Comparison of ENCODE assay signal across 8 cellular contexts in the genomic region with DNA sequence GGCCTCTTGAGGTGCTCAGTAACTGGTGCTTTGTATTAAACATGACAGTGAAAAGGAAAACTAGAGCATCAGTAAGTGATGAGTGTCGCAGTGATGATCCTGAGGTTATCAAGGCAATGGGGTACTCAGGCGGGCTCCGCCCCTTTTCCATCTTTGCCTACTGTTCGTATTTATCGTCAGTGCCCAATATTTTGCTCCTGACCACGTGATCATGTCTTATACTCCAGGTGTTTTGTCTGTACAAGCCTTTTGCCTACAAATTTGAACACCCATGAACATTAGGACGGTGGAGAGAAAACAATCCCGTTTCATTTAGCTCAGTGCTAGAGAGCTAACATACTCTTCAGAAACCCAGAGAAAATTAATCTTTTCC. TPM values are rescaled to one million over a fixed set of nuclear protein-coding genes. Genes with fewer than 3 reads are reported as not detected.
DNase-seq lines count a peak whose midpoint lies in the region; ATAC-seq and TF ChIP-seq lines count a peak whose summit lies in the region.
"Not testable (repeated sequence)": the region's sequence is repeated elsewhere in the genome, so short reads cannot be mapped to it uniquely, and the experiment has no call there.

No MANE protein-coding gene starts in this region.

- in situ Hi-C loops in IMR-90 (cut with MboI; ENCODE audit: low sequenced_read_pairs) = not testable (repeated sequence)

- not testable (repeated sequence) for DNase-seq in IMR-90; activated CD4-positive, alpha-beta memory T cell treated with anti-CD3 and anti-CD28 coated beads for 36 hours; neuronal stem cell (ENCODE audit: low spot score); tibial nerve (ENCODE audit: low spot score in 2 of 2)
- DNase-seq in NCI-H526 treated with DMSO at 0.1 percent for 48 hours (lab: John Stamatoyannopoulos, UW) (peak; percentile 48), dermis blood vessel endothelial cell (peak; percentile 13)

- peaks cover 25% of the 10 kb centered on the region for H3K36me3 ChIP-seq in DOHH2 (ENCODE audit: control insufficient read depth, low read length)
- not testable (repeated sequence) for H3K36me3 ChIP-seq in IMR-90 (ENCODE audit: control insufficient read depth, insufficient read depth, low read length); iPS-18a (ENCODE audit: control insufficient read depth, low read depth, low read length); tibial nerve
- peaks cover 2 to 35% of the 10 kb centered on the region in 2 donors for H3K36me3 ChIP-seq in neuronal stem cell (replicated peaks in 1 of 2; ENCODE audit: control insufficient read depth in 2 of 2, insufficient read depth in 2 of 2, low read length in 2 of 2)

- H4K20me1 ChIP-seq in DOHH2 (ENCODE audit: control insufficient read depth, insufficient read depth, low read depth, low read length); IMR-90 (ENCODE audit: insufficient read depth, low read length): not testable (repeated sequence)

- H3K23ac ChIP-seq in IMR-90 (ENCODE audit: low read depth, low read length); neuronal stem cell (ENCODE audit: low read depth, low read length, poor library complexity): not testable (repeated sequence)

- H3K27me3 ChIP-seq in DOHH2 (ENCODE audit: control insufficient read depth, low read length); IMR-90 (ENCODE audit: control insufficient read depth, insufficient read depth, low read length); iPS-18a (ENCODE audit: control insufficient read depth, insufficient read depth, low read length); neuronal stem cell (ENCODE audit: control insufficient read depth in 3 of 3, insufficient read depth in 3 of 3, low read depth in 1 of 3, low read length in 3 of 3); tibial nerve: not testable (repeated sequence)

- CTCF ChIA-PET in IMR-90 (lab: Yijun Ruan, JAX); activated CD4-positive, alpha-beta memory T cell treated with anti-CD3 and anti-CD28 coated beads for 36 hours (lab: Charles Lee): not testable (repeated sequence)

- H2AK9ac ChIP-seq in IMR-90 (replicated peaks; ENCODE audit: low read depth, low read length, poor library complexity) = not testable (repeated sequence)

- peak; percentile 40 for ATAC-seq in IMR-90 (ENCODE audit: low read depth)

- not testable (repeated sequence) for H2AK5ac ChIP-seq in IMR-90 (ENCODE audit: low read depth, low read length); neuronal stem cell (ENCODE audit: low read depth, low read length)

- not testable (repeated sequence) for TF ChIP-seq EP300 in tibial nerve (IDR thresholded peaks at IDR 0.05)

- H3F3A ChIP-seq in DOHH2 (ENCODE audit: control insufficient read depth, insufficient read depth) = not testable (repeated sequence)

- dilution Hi-C loops in IMR-90 (cut with HindIII; ENCODE audit: low sequenced_read_pairs, unreplicated experiment) = not testable (repeated sequence)

- peak overlapping the region; percentile 92 for H3K27ac Mint-ChIP-seq in activated CD4-positive, alpha-beta memory T cell treated with anti-CD3 and anti-CD28 coated beads for 36 hours

- H3K4me2 ChIP-seq in DOHH2 (ENCODE audit: low read length) (peak overlapping the region; percentile 56), IMR-90 (ENCODE audit: low read depth, low read length) (peak overlapping the region; percentile 98), neuronal stem cell (ENCODE audit: insufficient read depth, low read length, poor library complexity, severe bottlenecking) (peak overlapping the region; percentile 26)

- H3K4me1 ChIP-seq in DOHH2 (ENCODE audit: control insufficient read depth, low read length); IMR-90 (ENCODE audit: control insufficient read depth, insufficient read depth, low read length); iPS-18a (ENCODE audit: control insufficient read depth, low read depth, low read length); neuronal stem cell (ENCODE audit: control insufficient read depth in 2 of 2, insufficient read depth in 1 of 2, low read depth in 1 of 2, low read length in 2 of 2); tibial nerve: not testable (repeated sequence)

- H3K27ac ChIP-seq in DOHH2 (ENCODE audit: low read depth, low read length) (peak overlapping the region; percentile 66), tibial nerve (peak overlapping the region; percentile 73 to 94 (median 80))
- H3K27ac ChIP-seq in IMR-90 (ENCODE audit: insufficient read depth, low read length); iPS-18a (ENCODE audit: low read length); neuronal stem cell (replicated peaks; ENCODE audit: low read length): not testable (repeated sequence)

- not testable (repeated sequence) for H3K56ac ChIP-seq in IMR-90 (ENCODE audit: extremely low read depth, insufficient read depth, low read length)

- H3K4ac ChIP-seq in IMR-90 (ENCODE audit: low read depth, low read length); neuronal stem cell (ENCODE audit: low read length): not testable (repeated sequence)

- not testable (repeated sequence) for H2BK12ac ChIP-seq in neuronal stem cell (ENCODE audit: low read length)

- H3K18ac ChIP-seq in IMR-90 (ENCODE audit: low read depth, low read length); neuronal stem cell (ENCODE audit: low read length): not testable (repeated sequence)

- POLR2A ChIA-PET in IMR-90 (lab: Charles Lee; ENCODE audit: unreplicated experiment); activated CD4-positive, alpha-beta memory T cell treated with anti-CD3 and anti-CD28 coated beads for 36 hours (lab: Charles Lee): not testable (repeated sequence)

- H4K5ac ChIP-seq in IMR-90 (ENCODE audit: low read depth, low read length) = not testable (repeated sequence)

- peak overlapping the region; percentile 90 for H3K4me3 Mint-ChIP-seq in activated CD4-positive, alpha-beta memory T cell treated with anti-CD3 and anti-CD28 coated beads for 36 hours

- not testable (repeated sequence) for H3K9me3 Mint-ChIP-seq in activated CD4-positive, alpha-beta memory T cell treated with anti-CD3 and anti-CD28 coated beads for 36 hours

- H3K4me1 Mint-ChIP-seq in activated CD4-positive, alpha-beta memory T cell treated with anti-CD3 and anti-CD28 coated beads for 36 hours (ENCODE audit: low read depth) = not testable (repeated sequence)

- not testable (repeated sequence) for H2BK15ac ChIP-seq in IMR-90 (ENCODE audit: low read depth, low read length); neuronal stem cell (ENCODE audit: low read length)

- not testable (repeated sequence) for H2AFZ ChIP-seq in IMR-90 (replicated peaks; ENCODE audit: low read length, poor library complexity); neuronal stem cell (ENCODE audit: low read length)

- peak overlapping the region; percentile 69 for H3K4me3 ChIP-seq in DOHH2 (ENCODE audit: low read length)
- H3K4me3 ChIP-seq in IMR-90 (ENCODE audit: insufficient read depth, low read depth, low read length) = peak overlapping the region; percentile 84
- peak overlapping the region; percentile 62 for H3K4me3 ChIP-seq in iPS-18a (ENCODE audit: low read length)
- peak overlapping the region; percentile 58 to 79 for H3K4me3 ChIP-seq in neuronal stem cell (ENCODE audit: low read length in 2 of 2)
- H3K4me3 ChIP-seq in tibial nerve = peak overlapping the region; percentile 39 to 58 (median 50)

- not testable (repeated sequence) for H4K91ac ChIP-seq in IMR-90 (ENCODE audit: insufficient read depth, low read depth, low read length); neuronal stem cell (ENCODE audit: low read depth, low read length, poor library complexity)

- H3K9me2 ChIP-seq in DOHH2 (replicated peaks; ENCODE audit: control insufficient read depth, low read length) = not testable (repeated sequence)

- intact Hi-C loops in IMR-90 (cut with micrococcal nuclease) = not testable (repeated sequence)
- intact Hi-C loops in activated CD4-positive, alpha-beta memory T cell treated with anti-CD3 and anti-CD28 coated beads for 36 hours (cut with micrococcal nuclease) = loop anchor here (5.0 kb wide), 1 partner anchor 229 kb away; the partner anchor contains the start of gene UAP1

- TF ChIP-seq CTCF in DOHH2 (IDR thresholded peaks at IDR 0.05; ENCODE audit: low read depth, low read length, poor library complexity, severe bottlenecking); IMR-90 (conservative IDR thresholded peaks at IDR 0.05; ENCODE audit: low read depth, low read length); tibial nerve (IDR thresholded peaks at IDR 0.05): not testable (repeated sequence)

- no CpG with 5 or more reads among the region's 8 CpGs for WGBS in IMR-90 (ENCODE audit: extremely low coverage in 2 of 2, insufficient read length in 1 of 2), 2 experiments
- no CpG with 5 or more reads among the region's 8 CpGs for WGBS in neuronal stem cell (ENCODE audit: extremely low coverage in 2 of 2, insufficient read length in 2 of 2, insufficient replicate concordance in 1 of 2), 2 donors
- WGBS in tibial nerve, 2 donors = 0% methylated on average over 6 of the region's 8 CpGs; no CpG with 5 or more reads in 1 of the 2 donors

- TF ChIP-seq POLR2A in IMR-90 (IDR thresholded peaks at IDR 0.05; ENCODE audit: low read depth, low read length); tibial nerve (IDR thresholded peaks at IDR 0.05): not testable (repeated sequence)

- not testable (repeated sequence) for H2BK20ac ChIP-seq in IMR-90 (ENCODE audit: low read depth, low read length)

- not testable (repeated sequence) for H4K8ac ChIP-seq in IMR-90 (ENCODE audit: low read depth in 2 of 2, low read length in 2 of 2); neuronal stem cell (ENCODE audit: low read depth, low read length)

- not testable (repeated sequence) for H2BK5ac ChIP-seq in IMR-90 (ENCODE audit: low read depth, low read length, poor library complexity, severe bottlenecking); neuronal stem cell (ENCODE audit: low read length)

- H3K9me3 ChIP-seq in DOHH2 (ENCODE audit: control insufficient read depth, insufficient read depth, low read length); IMR-90 (ENCODE audit: control insufficient read depth, insufficient read depth, low read length); iPS-18a (ENCODE audit: control insufficient read depth, low read depth, low read length); neuronal stem cell (replicated peaks in 1 of 2; ENCODE audit: control insufficient read depth in 2 of 2, insufficient read depth in 1 of 2, low read depth in 1 of 2, low read length in 2 of 2); tibial nerve: not testable (repeated sequence)

- not testable (repeated sequence) for H3K36me3 Mint-ChIP-seq in activated CD4-positive, alpha-beta memory T cell treated with anti-CD3 and anti-CD28 coated beads for 36 hours

- H3K14ac ChIP-seq in IMR-90 (replicated peaks; ENCODE audit: low read depth, low read length); neuronal stem cell (ENCODE audit: low read length): not testable (repeated sequence)

- H3K27me3 Mint-ChIP-seq in activated CD4-positive, alpha-beta memory T cell treated with anti-CD3 and anti-CD28 coated beads for 36 hours = not testable (repeated sequence)

- H3K79me2 ChIP-seq in DOHH2 (ENCODE audit: control insufficient read depth, low read length) = peaks cover 26% of the 10 kb centered on the region

- not testable (repeated sequence) for H3K79me1 ChIP-seq in IMR-90 (ENCODE audit: low read depth in 1 of 2, low read length in 2 of 2); neuronal stem cell (ENCODE audit: low read depth, low read length)

- H2BK120ac ChIP-seq in IMR-90 (ENCODE audit: low read depth, low read length); neuronal stem cell (ENCODE audit: low read depth, low read length): not testable (repeated sequence)

- H3K9me1 ChIP-seq in IMR-90 (ENCODE audit: insufficient read depth, low read length) = not testable (repeated sequence)

- TF ChIP-seq RAD21 in IMR-90 (IDR thresholded peaks at IDR 0.05; ENCODE audit: low read length) = not testable (repeated sequence)

- not testable (repeated sequence) for BruUV-seq in IMR-90 (replicated peaks; lab: Mats Ljungman, UMichigan)

- H3K9ac ChIP-seq in IMR-90 (ENCODE audit: low read depth, low read length); neuronal stem cell (ENCODE audit: low read depth, low read length, poor library complexity): not testable (repeated sequence)
- H3K9ac ChIP-seq in iPS-18a (ENCODE audit: low read length) = peak overlapping the region; percentile 22

RNA-seq across cellular contexts. Expression of gene HSD17B7, which starts 0.5 kb away (rescaled TPM):
- 11.7 and 17.7 TPM in 2 replicates for total RNA-seq in IMR-90 (2012; rRNA removed)
- polyA plus RNA-seq in IMR-90 (2012; rRNA removed) = 10.6 and 11.1 TPM in 2 replicates
- polyA plus RNA-seq in IMR-90 (2012; cell fraction: cytosol; rRNA removed) = 3.3 and 4.7 TPM in 2 replicates
- 7.1 and 15.5 TPM in 2 replicates for polyA plus RNA-seq in IMR-90 (2012; cell fraction: nucleus; rRNA removed; ENCODE audit: low replicate concordance)
- 10 to 100 TPM; 29.3 to 29.7 TPM for total RNA-seq in activated CD4-positive, alpha-beta memory T cell treated with anti-CD3 and anti-CD28 coated beads for 36 hours
- total RNA-seq in dermis blood vessel endothelial cell = 18.7 and 30.2 TPM in 2 replicates
- polyA plus RNA-seq in neuronal stem cell (2013, experiment 1 of 2) = 45.6 TPM
- 46.5 TPM for polyA plus RNA-seq in neuronal stem cell (2013, experiment 2 of 2)
- total RNA-seq in tibial nerve = 10 to 100 TPM; 12.4 to 23.7 (median 19.8) TPM

Comparison
In these comparisons a context has a peak if more than half of its experiments do, and no peak if none do; other contexts are left out.
1. H3K4me2 ChIP-seq: peak in every context shown above with its lines; median percentile 98 in IMR-90; 56 in DOHH2; 26 in neuronal stem cell.